Comparison of ENCODE assay signal across 20 cellular contexts in the genomic region with DNA sequence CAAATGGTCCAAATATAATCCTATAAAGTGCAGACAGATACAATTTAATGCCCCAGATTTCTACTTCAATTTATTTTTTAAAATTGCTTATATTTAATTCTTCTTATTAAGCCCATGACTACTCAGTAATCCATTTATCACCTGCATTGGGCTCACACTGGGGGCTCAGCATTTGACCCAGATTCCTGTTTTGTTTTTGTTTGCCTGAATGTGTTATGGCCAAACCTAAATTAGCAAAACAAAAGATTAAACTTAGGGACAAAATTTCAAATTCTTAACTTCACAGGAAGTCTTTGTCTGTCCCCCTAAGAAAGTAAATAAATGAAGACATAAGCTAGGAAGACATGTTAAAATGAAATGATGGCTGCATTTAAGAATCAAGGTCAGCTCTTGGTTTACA.
DNase-seq lines count a peak whose midpoint lies in the region; ATAC-seq and TF ChIP-seq lines count a peak whose summit lies in the region.
"Had no signal": no experiment of that assay in that cellular context is flagged by ENCODE, and none has a peak within 500 bp of the region (broad histone marks: within the 10 kb centered on the region; RNA-seq: fewer than 3 reads in every experiment).

No MANE protein-coding gene starts in this region.

- no peaks in the 10 kb centered on the region for H3K27me3 ChIP-seq in HUES48 (ENCODE audit: control insufficient read depth, insufficient read depth, low read length)
- no peaks in the 10 kb centered on the region for H3K27me3 ChIP-seq in endodermal cell (ENCODE audit: control insufficient read depth, insufficient read depth, low read length, poor library complexity, severe bottlenecking)
- H3K27me3 ChIP-seq in iPS-18a (ENCODE audit: control insufficient read depth, insufficient read depth, low read length): no peaks in the 10 kb centered on the region
- H3K27me3 ChIP-seq: BLaER1 treated with 17β-estradiol and CSF1 and Interleukin-3, amounts not matched to agents 10 nM and 100 nM had no signal

- no peaks in the 10 kb centered on the region for H3K36me3 ChIP-seq in HUES48 (ENCODE audit: control insufficient read depth, insufficient read depth, low read length)
- no peaks in the 10 kb centered on the region for H3K36me3 ChIP-seq in endodermal cell (ENCODE audit: control insufficient read depth, insufficient read depth, low read length)
- no peaks in the 10 kb centered on the region for H3K36me3 ChIP-seq in iPS-18a (ENCODE audit: control insufficient read depth, low read depth, low read length)
- H3K36me3 ChIP-seq: BLaER1 treated with 17β-estradiol and CSF1 and Interleukin-3, amounts not matched to agents 10 nM and 100 nM had no signal

- H3K4me1 Mint-ChIP-seq in endodermal cell: peaks cover 3% of the 10 kb centered on the region
- H3K4me1 Mint-ChIP-seq: B cell had no signal

- ATAC-seq in HG02798 (IDR thresholded peaks at IDR 0.05; ENCODE audit: poor library complexity, unreplicated experiment): no peak
- ATAC-seq: CD8-positive, alpha-beta T cell; GM12878; HCT116; K562 had no signal

- DNase-seq in endodermal cell (peak; percentile 70), COLO829 (ENCODE audit: low spot score) (no peak)
- DNase-seq in activated CD4-positive, CD25-positive, alpha-beta regulatory T cell treated with anti-CD3 and anti-CD28 coated beads, Interleukin-2, amount 50 U/mL, for 72 hours: no peak
- no peak for DNase-seq in activated CD4-positive, alpha-beta T cell treated with anti-CD3 and anti-CD28 coated beads, Interleukin-2, amount 50 U/mL, for 48 hours
- DNase-seq: CD8-positive, alpha-beta T cell; COR-L47; DMS 273 treated with DMSO at 0.1 percent for 48 hours; DMS53; DND-41; EL; HFFc6; IMR-90 had no signal

- H3K27ac ChIP-seq in HUES48 (ENCODE audit: low read depth, low read length) (peak overlapping the region; percentile 76), endodermal cell (ENCODE audit: low read depth, low read length) (no peak overlapping the region), iPS-18a (ENCODE audit: low read length) (peak overlapping the region; percentile 36)
- H3K27ac ChIP-seq: BLaER1 treated with 17β-estradiol and CSF1 and Interleukin-3, amounts not matched to agents 10 nM and 100 nM had no signal

- H3K4me1 ChIP-seq in HUES48 (ENCODE audit: control insufficient read depth, insufficient read depth, low read length): peaks cover 21% of the 10 kb centered on the region
- no peaks in the 10 kb centered on the region for H3K4me1 ChIP-seq in endodermal cell (ENCODE audit: control insufficient read depth, insufficient read depth, low read length)
- peaks cover 18% of the 10 kb centered on the region for H3K4me1 ChIP-seq in iPS-18a (ENCODE audit: control insufficient read depth, low read depth, low read length)
- H3K4me1 ChIP-seq: BLaER1 treated with 17β-estradiol and CSF1 and Interleukin-3, amounts not matched to agents 10 nM and 100 nM had no signal

- H3K27ac Mint-ChIP-seq in endodermal cell: peak overlapping the region; percentile 61
- H3K27ac Mint-ChIP-seq: B cell; CD8-positive, alpha-beta T cell; HFFc6 had no signal

- H3K9ac ChIP-seq in HUES48 (ENCODE audit: low read depth, low read length) (no peak overlapping the region), endodermal cell (ENCODE audit: extremely low read depth, low read length, poor library complexity, severe bottlenecking) (no peak overlapping the region), iPS-18a (ENCODE audit: low read length) (no peak overlapping the region)
- H3K9ac ChIP-seq: BLaER1 treated with 17β-estradiol and CSF1 and Interleukin-3, amounts not matched to agents 10 nM and 100 nM had no signal

- H3K9me3 ChIP-seq in HUES48 (ENCODE audit: control insufficient read depth, insufficient read depth, low read length) (no peaks in the 10 kb centered on the region), endodermal cell (ENCODE audit: control insufficient read depth, low read length) (peaks cover 22% of the 10 kb centered on the region), iPS-18a (ENCODE audit: control insufficient read depth, low read depth, low read length) (no peaks in the 10 kb centered on the region)
- H3K9me3 ChIP-seq: BLaER1 treated with 17β-estradiol and CSF1 and Interleukin-3, amounts not matched to agents 10 nM and 100 nM had no signal

- H3K4me3 ChIP-seq in HUES48 (ENCODE audit: low read depth, low read length): peak overlapping the region; percentile 40
- peak overlapping the region; percentile 41 for H3K4me3 ChIP-seq in endodermal cell (ENCODE audit: low read length)
- peak overlapping the region; percentile 39 for H3K4me3 ChIP-seq in iPS-18a (ENCODE audit: low read length)
- H3K4me3 ChIP-seq: BLaER1 treated with 17β-estradiol and CSF1 and Interleukin-3, amounts not matched to agents 10 nM and 100 nM; GM12878; K562 had no signal

- H3K36me3 Mint-ChIP-seq in endodermal cell (ENCODE audit: low read depth): peaks cover 6% of the 10 kb centered on the region
- H3K36me3 Mint-ChIP-seq: CD8-positive, alpha-beta T cell had no signal

- H3K4me3 Mint-ChIP-seq in endodermal cell: no peak overlapping the region
- H3K4me3 Mint-ChIP-seq: B cell; CD8-positive, alpha-beta T cell; HFFc6 had no signal

- no peak for TF ChIP-seq CTCF in endodermal cell (conservative IDR thresholded peaks at IDR 0.05)

- peaks cover 23% of the 10 kb centered on the region for H3K9me3 Mint-ChIP-seq in endodermal cell
- H3K9me3 Mint-ChIP-seq: CD8-positive, alpha-beta T cell had no signal

- no peaks in the 10 kb centered on the region for H3K27me3 Mint-ChIP-seq in endodermal cell (ENCODE audit: insufficient read depth)
- H3K27me3 Mint-ChIP-seq: B cell had no signal
